In genomic region chr16:1149101-1149636, GRCh38 we compare ENCODE assay signal across 17 cellular contexts. TPM values are rescaled to one million over a fixed set of nuclear protein-coding genes. Genes with fewer than 3 reads are reported as not detected.
A peak's percentile ranks its signal among the peaks of the same experiment; 100 is the strongest.
DNase-seq lines count a peak whose midpoint lies in the region; ATAC-seq, FAIRE-seq and TF ChIP-seq lines count a peak whose summit lies in the region.
"Had no signal": no experiment of that assay in that cellular context is flagged by ENCODE, and none has a peak within 500 bp of the region (broad histone marks: within the 10 kb centered on the region; RNA-seq: fewer than 3 reads in every experiment).

No MANE protein-coding gene starts in this region.

- CTCF ChIA-PET in HepG2 (lab: Yijun Ruan, JAX; ENCODE audit: low intra/inter-chr PET ratio, low total read pairs), result no interaction called here

- H3K27me3 Mint-ChIP-seq in nephron (ENCODE audit: low read depth), result peaks cover 11% of the 10 kb centered on the region
- peaks cover 8% of the 10 kb centered on the region for H3K27me3 Mint-ChIP-seq in activated CD4-positive, alpha-beta T cell treated with anti-CD3 and anti-CD28 coated beads, Interleukin-2, amount 10 ng/mL, durations not matched to agents 24 days and 14 days

- H3K4me2 ChIP-seq in HepG2 (ENCODE audit: low read depth, low read length), result no peak overlapping the region

- POLR2A ChIA-PET in HepG2 (lab: Yijun Ruan, JAX), result no interaction called here

- TF ChIP-seq POLR2A in HepG2 (IDR thresholded peaks at IDR 0.05; ENCODE audit: insufficient read depth in 1 of 2, low read depth in 2 of 2, low read length in 2 of 2) (no peak), right lobe of liver (IDR thresholded peaks at IDR 0.05) (no peak), sigmoid colon (IDR thresholded peaks at IDR 0.05) (no peak)

- peak; percentile 15; the same call in 2 of the 3 replicates for ATAC-seq in HepG2
- ATAC-seq in right lobe of liver, result no peak
- no peak for ATAC-seq in GM21576 (IDR thresholded peaks at IDR 0.05; ENCODE audit: unreplicated experiment)

- 0 out of 2 replicates have a peak, but pooled peaks cover 4% of the 10 kb centered on the region for H4K20me1 ChIP-seq in HepG2 (ENCODE audit: insufficient read depth, low read length)

- H3K9ac ChIP-seq in HepG2 (ENCODE audit: insufficient read depth, low read depth, low read length), result no peak overlapping the region
- H3K9ac ChIP-seq: GM23248 had no signal

- H3K36me3 ChIP-seq in HepG2 (replicated peaks in 1 of 2; ENCODE audit: control insufficient read depth in 1 of 2, insufficient read depth in 2 of 2, low read length in 2 of 2), result no peaks in the 10 kb centered on the region
- no peaks in the 10 kb centered on the region for H3K36me3 ChIP-seq in right lobe of liver
- H3K36me3 ChIP-seq in sigmoid colon, result no peaks in the 10 kb centered on the region

- TF ChIP-seq CTCF in HepG2 (CRISPR knock-in tag; IDR thresholded peaks at IDR 0.05), result no peak
- TF ChIP-seq CTCF in right lobe of liver (IDR thresholded peaks at IDR 0.05), result no peak
- no peak for TF ChIP-seq CTCF in nephron (IDR thresholded peaks at IDR 0.05; ENCODE audit: unreplicated experiment in 3 of 3)
- no peak for TF ChIP-seq CTCF in sigmoid colon (IDR thresholded peaks at IDR 0.05)

- intact Hi-C loops in HepG2 (cut with micrococcal nuclease; ENCODE audit: unreplicated experiment) (no loop called here), right lobe of liver (cut with DNase I) (no loop called here), sigmoid colon (cut with DNase I) (loop anchor here (2.0 kb wide), 1 partner anchor 38 kb away; no protein-coding TSS in a partner anchor)
- intact Hi-C loops in activated CD4-positive, alpha-beta T cell treated with anti-CD3 and anti-CD28 coated beads, Interleukin-2, amount 10 ng/mL, durations not matched to agents 24 days and 14 days (cut with micrococcal nuclease), result no loop called here

- in situ Hi-C loops in HepG2 (cut with HindIII; ENCODE audit: extremely low pct_ligation_motif_present, low pct_unique_long_range_greater_than_20kb), result no loop called here

- H3K4me1 ChIP-seq in HepG2 (ENCODE audit: insufficient read depth, low read length) (peaks cover 9% of the 10 kb centered on the region), right lobe of liver (peaks cover 0 to 2% (median 0%) of the 10 kb centered on the region in 4 donors), sigmoid colon (peaks cover 0 to 37% (median 31%) of the 10 kb centered on the region in 4 donors)

- peak overlapping the region; percentile 4 to 65 (median 57) for H3K4me3 Mint-ChIP-seq in nephron
- H3K4me3 Mint-ChIP-seq in activated CD4-positive, alpha-beta T cell treated with anti-CD3 and anti-CD28 coated beads, Interleukin-2, amount 10 ng/mL, durations not matched to agents 24 days and 14 days, result no peak overlapping the region
- H3K4me3 Mint-ChIP-seq: H9 had no signal

- H3K9me3 Mint-ChIP-seq in nephron, result no peaks in the 10 kb centered on the region
- no peaks in the 10 kb centered on the region for H3K9me3 Mint-ChIP-seq in activated CD4-positive, alpha-beta T cell treated with anti-CD3 and anti-CD28 coated beads, Interleukin-2, amount 10 ng/mL, durations not matched to agents 24 days and 14 days

- H3K4me3 ChIP-seq in HepG2 (replicated peaks in 1 of 3; ENCODE audit: insufficient read depth in 1 of 3, low read depth in 2 of 3, low read length in 3 of 3) (no peak overlapping the region), right lobe of liver (no peak overlapping the region), sigmoid colon (no peak overlapping the region)
- H3K4me3 ChIP-seq: GM23248 had no signal

- DNase-seq in HepG2 (ENCODE audit: low spot score) (no peak), right lobe of liver (no peak), sigmoid colon (no peak), T-helper 2 cell (no peak)
- DNase-seq in activated CD4-positive, alpha-beta T cell treated with anti-CD3 and anti-CD28 coated beads, Interleukin-2, amount 10 ng/mL, durations not matched to agents 24 days and 14 days, result no peak
- DNase-seq: Calu3, DMS 273 treated with DMSO at 0.1 percent for 48 hours, GM23248, H9 had no signal

- peak overlapping the region; percentile 59 to 87 (median 59) for H3K27ac Mint-ChIP-seq in nephron
- H3K27ac Mint-ChIP-seq in activated CD4-positive, alpha-beta T cell treated with anti-CD3 and anti-CD28 coated beads, Interleukin-2, amount 10 ng/mL, durations not matched to agents 24 days and 14 days, result no peak overlapping the region

- BruUV-seq in HepG2 (replicated peaks; lab: Mats Ljungman, UMichigan), result no TSS peak

- TF ChIP-seq RAD21 in HepG2 (CRISPR knock-in tag; IDR thresholded peaks at IDR 0.05), result no peak

- no peak overlapping the region for H2AFZ ChIP-seq in HepG2 (ENCODE audit: low read length)
- H2AFZ ChIP-seq: GM23248 had no signal

- 32% methylated on average over 4 of the region's 22 CpGs for WGBS in HepG2 (ENCODE audit: low lambda C conversion rate)
- 75% methylated on average over 2 of the region's 22 CpGs for WGBS in right lobe of liver (ENCODE audit: insufficient coverage, low coverage, low lambda C conversion rate, missing lambda C conversion rate)
- 82 to 85% methylated on average over 22 of the region's 22 CpGs for WGBS in sigmoid colon, 2 donors

- H3K27ac ChIP-seq in HepG2 (ENCODE audit: extremely low read length, insufficient read depth, low read length) (no peak overlapping the region), right lobe of liver (no peak overlapping the region), sigmoid colon (peak overlapping the region in 3 of 4 donors; percentile 69 to 85 (median 83))
- H3K27ac ChIP-seq: 22Rv1, GM23248 had no signal

- H3K9me3 ChIP-seq in HepG2 (ENCODE audit: low read length) (no peaks in the 10 kb centered on the region), right lobe of liver (no peaks in the 10 kb centered on the region), sigmoid colon (no peaks in the 10 kb centered on the region)

- peaks cover 26% of the 10 kb centered on the region for H3K4me1 Mint-ChIP-seq in nephron
- H3K4me1 Mint-ChIP-seq in activated CD4-positive, alpha-beta T cell treated with anti-CD3 and anti-CD28 coated beads, Interleukin-2, amount 10 ng/mL, durations not matched to agents 24 days and 14 days, result no peaks in the 10 kb centered on the region

- H3K79me2 ChIP-seq in HepG2 (ENCODE audit: insufficient read depth, low read length), result no peaks in the 10 kb centered on the region

- no peak for FAIRE-seq in HepG2 (lab: Jason Lieb, UNC)
- FAIRE-seq: GM18507 had no signal

- H3K27me3 ChIP-seq in HepG2 (ENCODE audit: control insufficient read depth in 1 of 2, insufficient read depth in 2 of 2, low read length in 2 of 2), result peaks cover 13 to 74% of the 10 kb centered on the region in 2 experiments
- H3K27me3 ChIP-seq in right lobe of liver, result no peaks in the 10 kb centered on the region
- peaks cover under 1 to 3% (median 3%) of the 10 kb centered on the region in 3 donors for H3K27me3 ChIP-seq in sigmoid colon

- no peaks in the 10 kb centered on the region for H3K36me3 Mint-ChIP-seq in nephron (ENCODE audit: low read depth)
- H3K36me3 Mint-ChIP-seq in activated CD4-positive, alpha-beta T cell treated with anti-CD3 and anti-CD28 coated beads, Interleukin-2, amount 10 ng/mL, durations not matched to agents 24 days and 14 days (ENCODE audit: low read depth), result no peaks in the 10 kb centered on the region

- TF ChIP-seq EP300 in HepG2 (IDR thresholded peaks at IDR 0.05; ENCODE audit: low read depth in 2 of 2, low read length in 2 of 2), result no peak
- no peak for TF ChIP-seq EP300 in HepG2 (CRISPR knock-in tag; IDR thresholded peaks at IDR 0.05; ENCODE audit: borderline replicate concordance)
- no peak for TF ChIP-seq EP300 in sigmoid colon (IDR thresholded peaks at IDR 0.05)

RNA-seq across cellular contexts. Expression of gene CACNA1H, which starts 3.7 kb away (rescaled TPM):
- 0.40 and 0.56 TPM in 2 replicates for total RNA-seq in HepG2 (2016; rRNA removed; fragmentation: Illumina TruSeq; extraction: Trizol)
- total RNA-seq in HepG2 (2016; cell fraction: cytosol; rRNA removed; fragmentation: Illumina TruSeq; extraction: Trizol; ENCODE audit: low read depth), result under 0.01 TPM in 1 of 2 replicates, not detected in the other
- 0.30 and 0.52 TPM in 2 replicates for total RNA-seq in HepG2 (2016; cell fraction: insoluble cytoplasmic fraction; rRNA removed; fragmentation: Illumina TruSeq; extraction: Trizol)
- total RNA-seq in HepG2 (2016; cell fraction: membrane; rRNA removed; fragmentation: Illumina TruSeq; extraction: Trizol), result 0.17 and 0.22 TPM in 2 replicates
- 0.59 and 1.2 TPM in 2 replicates for total RNA-seq in HepG2 (2016; cell fraction: nucleus; rRNA removed; fragmentation: Illumina TruSeq; extraction: Trizol)
- polyA plus RNA-seq in HepG2 (2011; rRNA removed), result 1.8 and 3.0 TPM in 2 replicates
- 1.9 and 2.4 TPM in 2 replicates for polyA plus RNA-seq in HepG2 (2011; cell fraction: cytosol; rRNA removed)
- 13.0 and 15.5 TPM in 2 replicates for polyA plus RNA-seq in HepG2 (2011; cell fraction: nucleus; rRNA removed)
- polyA plus RNA-seq in HepG2 (2012), result 0.21 and 1.4 TPM in 2 replicates
- 0.03 and 0.05 TPM in 2 replicates for polyA plus RNA-seq in HepG2 (2016; cell fraction: cytosol; fragmentation: Illumina TruSeq; extraction: Trizol; ENCODE audit: low read depth)
- 0.22 TPM in 2 replicates for polyA plus RNA-seq in HepG2 (2016; cell fraction: insoluble cytoplasmic fraction; fragmentation: Illumina TruSeq; extraction: Trizol; ENCODE audit: low read depth)
- polyA plus RNA-seq in HepG2 (2016; cell fraction: membrane; fragmentation: Illumina TruSeq; extraction: Trizol; ENCODE audit: low read depth), result 0.10 and 0.14 TPM in 2 replicates
- polyA plus RNA-seq in HepG2 (2016; cell fraction: nucleus; fragmentation: Illumina TruSeq; extraction: Trizol; ENCODE audit: insufficient read depth, low read depth), result 1.6 and 2.0 TPM in 2 replicates
- polyA minus RNA-seq in HepG2 (2011; rRNA and poly(A)+ RNA removed; ENCODE audit: low replicate concordance), result 0.40 and 7.6 TPM in 2 replicates
- polyA minus RNA-seq in HepG2 (2011; cell fraction: cytosol; rRNA and poly(A)+ RNA removed), result 3.0 and 3.5 TPM in 2 replicates
- 2.7 and 4.5 TPM in 2 replicates for polyA minus RNA-seq in HepG2 (2011; cell fraction: nucleus; rRNA and poly(A)+ RNA removed)
- total RNA-seq in right lobe of liver, result 10 to 100 TPM in 1 of 6 experiments, 1 to 10 TPM in 3, under 1 TPM in 2; 0.56 to 14.0 (median 5.0) TPM
- total RNA-seq in sigmoid colon, result 100 to 1,000 TPM in 2 of 4 donors, 10 to 100 TPM in 2; 37.0 to 181 (median 127) TPM
- polyA plus RNA-seq in sigmoid colon, result 10 to 100 TPM in 1 of 3 donors, 1 to 10 TPM in 1, under 1 TPM in 1; 0.46 to 10.1 (median 1.8) TPM
- total RNA-seq in activated CD4-positive, alpha-beta T cell treated with anti-CD3 and anti-CD28 coated beads, Interleukin-2, amount 10 ng/mL, durations not matched to agents 24 days and 14 days, result 0.05 and 0.07 TPM in 2 replicates
- total RNA-seq: Calu3, HT1080 had no signal
- polyA plus RNA-seq: GM23248 had no signal

RNA-seq across cellular contexts. Expression of gene C1QTNF8, which starts 53.1 kb away (rescaled TPM):
- total RNA-seq in HepG2 (2016; rRNA removed; fragmentation: Illumina TruSeq; extraction: Trizol) (0.09 TPM in 1 of 2 replicates, not detected in the other), right lobe of liver (not detected), sigmoid colon (not detected)
- total RNA-seq in HepG2 (2016; cell fraction: cytosol; rRNA removed; fragmentation: Illumina TruSeq; extraction: Trizol; ENCODE audit: low read depth), result 0.20 TPM in 1 of 2 replicates, not detected in the other
- not detected in 2 replicates for total RNA-seq in HepG2 (2016; cell fraction: insoluble cytoplasmic fraction; rRNA removed; fragmentation: Illumina TruSeq; extraction: Trizol)
- total RNA-seq in HepG2 (2016; cell fraction: membrane; rRNA removed; fragmentation: Illumina TruSeq; extraction: Trizol), result not detected in 2 replicates
- total RNA-seq in HepG2 (2016; cell fraction: nucleus; rRNA removed; fragmentation: Illumina TruSeq; extraction: Trizol), result 0.22 TPM in 1 of 2 replicates, not detected in the other
- polyA plus RNA-seq in HepG2 (2011; rRNA removed) (not detected in 2 replicates), sigmoid colon (not detected)
- polyA plus RNA-seq in HepG2 (2011; cell fraction: cytosol; rRNA removed), result not detected in 2 replicates
- polyA plus RNA-seq in HepG2 (2011; cell fraction: nucleus; rRNA removed), result 0.13 TPM in 1 of 2 replicates, not detected in the other
- polyA plus RNA-seq in HepG2 (2012), result not detected in 2 replicates
- polyA plus RNA-seq in HepG2 (2016; cell fraction: cytosol; fragmentation: Illumina TruSeq; extraction: Trizol; ENCODE audit: low read depth), result not detected in 2 replicates
- not detected in 2 replicates for polyA plus RNA-seq in HepG2 (2016; cell fraction: insoluble cytoplasmic fraction; fragmentation: Illumina TruSeq; extraction: Trizol; ENCODE audit: low read depth)
- not detected in 2 replicates for polyA plus RNA-seq in HepG2 (2016; cell fraction: membrane; fragmentation: Illumina TruSeq; extraction: Trizol; ENCODE audit: low read depth)
- polyA plus RNA-seq in HepG2 (2016; cell fraction: nucleus; fragmentation: Illumina TruSeq; extraction: Trizol; ENCODE audit: insufficient read depth, low read depth), result not detected in 2 replicates
- polyA minus RNA-seq in HepG2 (2011; rRNA and poly(A)+ RNA removed; ENCODE audit: low replicate concordance), result not detected in 2 replicates
- polyA minus RNA-seq in HepG2 (2011; cell fraction: cytosol; rRNA and poly(A)+ RNA removed), result not detected in 2 replicates
- not detected in 2 replicates for polyA minus RNA-seq in HepG2 (2011; cell fraction: nucleus; rRNA and poly(A)+ RNA removed)
- total RNA-seq in activated CD4-positive, alpha-beta T cell treated with anti-CD3 and anti-CD28 coated beads, Interleukin-2, amount 10 ng/mL, durations not matched to agents 24 days and 14 days, result not detected in 2 replicates
- total RNA-seq: A673, Calu3, Daoy, GM23248, H9, HT1080 had no signal
- polyA plus RNA-seq: BJ, GM23248 had no signal

Comparison
In these comparisons a context has a peak if more than half of its experiments do, and no peak if none do; other contexts are left out.
1. H3K27ac ChIP-seq: peak in sigmoid colon (3 of 4); none in HepG2 (single experiment) and right lobe of liver (0 of 3).